ENCODE assay signal across 1 cellular context in the genomic region with DNA sequence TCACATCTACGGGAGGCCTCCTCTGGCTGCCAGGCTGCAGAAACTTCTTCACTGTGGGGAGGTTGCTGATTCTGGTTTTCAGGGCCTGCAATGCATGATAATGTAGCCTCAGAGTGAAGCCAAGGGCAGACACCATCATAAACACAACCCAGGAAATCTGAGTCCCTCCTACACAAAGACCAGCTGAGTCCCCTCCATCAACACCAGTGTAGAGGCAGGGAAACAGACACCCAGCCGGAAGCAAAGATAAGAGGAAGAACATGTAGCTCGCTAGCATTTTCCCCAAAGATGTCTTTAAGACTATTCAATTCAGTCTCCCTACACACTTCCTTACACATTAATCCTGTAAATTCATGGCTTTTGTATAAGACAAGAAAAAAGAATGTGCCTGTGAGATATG.
TF ChIP-seq lines count a peak whose summit lies in the region.

No MANE protein-coding gene starts in this region.

TF ChIP-seq in K562, 482 proteins besides CTCF, POLR2A, EP300 and RAD21 (continued from another document):
- TF ChIP-seq ZBTB5 (IDR thresholded peaks at IDR 0.05) (no peak), HSF4 (CRISPR knock-in tag; IDR thresholded peaks at IDR 0.05; ENCODE audit: borderline replicate concordance) (no peak), ZNF668 (CRISPR knock-in tag; IDR thresholded peaks at IDR 0.05) (no peak), TAL1 (IDR thresholded peaks at IDR 0.05) (peak; percentile 76; the same call in 1 of the 2 replicates), GATA2 (CRISPR knock-in tag; IDR thresholded peaks at IDR 0.05) (peak; percentile 33; the same call in 1 of the 2 replicates), DIDO1 (tag; IDR thresholded peaks at IDR 0.05; ENCODE audit: low read depth) (no peak), TGIF2 (CRISPR knock-in tag; IDR thresholded peaks at IDR 0.05) (no peak), STAT5A (IDR thresholded peaks at IDR 0.05; ENCODE audit: borderline replicate concordance, low read length) (peak; percentile 52), KLF16 (IDR thresholded peaks at IDR 0.05) (peak; percentile 59; the same call in 1 of the 2 replicates), DNMT1 (IDR thresholded peaks at IDR 0.05) (no peak), TAF9B (IDR thresholded peaks at IDR 0.05; ENCODE audit: partially characterized antibody) (peak; percentile 23), ATF4 (CRISPR knock-in tag; IDR thresholded peaks at IDR 0.05) (no peak), ZBTB34 (CRISPR knock-in tag; IDR thresholded peaks at IDR 0.05) (no peak), E2F1 (CRISPR knock-in tag; IDR thresholded peaks at IDR 0.05) (no peak), HDAC1 (IDR thresholded peaks at IDR 0.05) (peak in 1 of 2 experiments; percentile 53; a peak in 2 of 4 replicates), DMBX1 (CRISPR knock-in tag; IDR thresholded peaks at IDR 0.05; ENCODE audit: borderline replicate concordance) (no peak), SMARCA4 (IDR thresholded peaks at IDR 0.05) (peak; percentile 71), POLR2AphosphoS5 (IDR thresholded peaks at IDR 0.05; ENCODE audit: control insufficient read depth, insufficient read depth, low read depth, low read length) (peak; percentile 82), TRIM24 (IDR thresholded peaks at IDR 0.05) (peak; percentile 60 to 76; a peak in 2 of 4 replicates), IRF2 (CRISPR knock-in tag; IDR thresholded peaks at IDR 0.05) (no peak), CCNT2 (IDR thresholded peaks at IDR 0.05; ENCODE audit: borderline replicate concordance, extremely low read depth, insufficient read length, low read depth, low read length) (no peak), JUN (IDR thresholded peaks at IDR 0.05; ENCODE audit: borderline replicate concordance, low read depth, low read length) (no peak), JUN (CRISPR knock-in tag; IDR thresholded peaks at IDR 0.05; ENCODE audit: borderline replicate concordance) (no peak), ERF (CRISPR knock-in tag; IDR thresholded peaks at IDR 0.05) (no peak), KDM2B (CRISPR knock-in tag; IDR thresholded peaks at IDR 0.05) (no peak), MTA2 (IDR thresholded peaks at IDR 0.05; ENCODE audit: low read depth) (peak; percentile 61; the same call in 1 of the 2 replicates), RBM25 (IDR thresholded peaks at IDR 0.05; ENCODE audit: low read depth, low read length, severe bottlenecking) (no peak), TFAP4 (CRISPR knock-in tag; IDR thresholded peaks at IDR 0.05; ENCODE audit: borderline replicate concordance) (peak; percentile 56; the same call in 1 of the 2 replicates), ELF4 (CRISPR knock-in tag; IDR thresholded peaks at IDR 0.05) (no peak), ZNF57 (CRISPR knock-in tag; IDR thresholded peaks at IDR 0.05) (no peak), DPF2 (IDR thresholded peaks at IDR 0.05) (peak; percentile 75), TEAD4 (IDR thresholded peaks at IDR 0.05; ENCODE audit: low read length) (peak; percentile 75), TEAD4 (CRISPR knock-in tag; IDR thresholded peaks at IDR 0.05; ENCODE audit: borderline replicate concordance) (no peak), ZNF124 (CRISPR knock-in tag; IDR thresholded peaks at IDR 0.05) (no peak), NFIC (IDR thresholded peaks at IDR 0.05) (peak; percentile 73), UBTF (IDR thresholded peaks at IDR 0.05; ENCODE audit: borderline replicate concordance in 1 of 2, low read depth in 2 of 2, low read length in 2 of 2) (no peak), GTF2A2 (tag; IDR thresholded peaks at IDR 0.05) (no peak), EHMT2 (IDR thresholded peaks at IDR 0.05) (0 out of 2 replicates have a peak, but pooled peaks have one; percentile 32)
- TF ChIP-seq, protein P1, sequence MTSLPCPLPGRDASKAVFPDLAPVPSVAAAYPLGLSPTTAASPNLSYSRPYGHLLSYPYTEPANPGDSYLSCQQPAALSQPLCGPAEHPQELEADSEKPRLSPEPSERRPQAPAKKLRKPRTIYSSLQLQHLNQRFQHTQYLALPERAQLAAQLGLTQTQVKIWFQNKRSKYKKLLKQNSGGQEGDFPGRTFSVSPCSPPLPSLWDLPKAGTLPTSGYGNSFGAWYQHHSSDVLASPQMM (CRISPR knock-in tag; IDR thresholded peaks at IDR 0.05) = no peak
- TF ChIP-seq, protein P2, sequence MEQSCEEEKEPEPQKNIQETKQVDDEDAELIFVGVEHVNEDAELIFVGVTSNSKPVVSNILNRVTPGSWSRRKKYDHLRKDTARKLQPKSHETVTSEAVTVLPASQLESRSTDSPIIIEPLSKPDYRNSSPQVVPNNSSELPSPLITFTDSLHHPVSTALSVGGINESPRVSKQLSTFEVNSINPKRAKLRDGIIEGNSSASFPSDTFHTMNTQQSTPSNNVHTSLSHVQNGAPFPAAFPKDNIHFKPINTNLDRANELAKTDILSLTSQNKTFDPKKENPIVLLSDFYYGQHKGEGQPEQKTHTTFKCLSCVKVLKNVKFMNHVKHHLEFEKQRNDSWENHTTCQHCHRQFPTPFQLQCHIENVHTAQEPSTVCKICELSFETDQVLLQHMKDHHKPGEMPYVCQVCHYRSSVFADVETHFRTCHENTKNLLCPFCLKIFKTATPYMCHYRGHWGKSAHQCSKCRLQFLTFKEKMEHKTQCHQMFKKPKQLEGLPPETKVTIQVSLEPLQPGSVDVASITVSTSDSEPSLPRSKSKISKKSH (CRISPR knock-in tag; IDR thresholded peaks at IDR 0.05) = no peak
- TF ChIP-seq, protein P3, sequence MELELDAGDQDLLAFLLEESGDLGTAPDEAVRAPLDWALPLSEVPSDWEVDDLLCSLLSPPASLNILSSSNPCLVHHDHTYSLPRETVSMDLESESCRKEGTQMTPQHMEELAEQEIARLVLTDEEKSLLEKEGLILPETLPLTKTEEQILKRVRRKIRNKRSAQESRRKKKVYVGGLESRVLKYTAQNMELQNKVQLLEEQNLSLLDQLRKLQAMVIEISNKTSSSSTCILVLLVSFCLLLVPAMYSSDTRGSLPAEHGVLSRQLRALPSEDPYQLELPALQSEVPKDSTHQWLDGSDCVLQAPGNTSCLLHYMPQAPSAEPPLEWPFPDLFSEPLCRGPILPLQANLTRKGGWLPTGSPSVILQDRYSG (tag; conservative IDR thresholded peaks at IDR 0.05; ENCODE audit: low read depth) = no peak
- TF ChIP-seq, protein P4, sequence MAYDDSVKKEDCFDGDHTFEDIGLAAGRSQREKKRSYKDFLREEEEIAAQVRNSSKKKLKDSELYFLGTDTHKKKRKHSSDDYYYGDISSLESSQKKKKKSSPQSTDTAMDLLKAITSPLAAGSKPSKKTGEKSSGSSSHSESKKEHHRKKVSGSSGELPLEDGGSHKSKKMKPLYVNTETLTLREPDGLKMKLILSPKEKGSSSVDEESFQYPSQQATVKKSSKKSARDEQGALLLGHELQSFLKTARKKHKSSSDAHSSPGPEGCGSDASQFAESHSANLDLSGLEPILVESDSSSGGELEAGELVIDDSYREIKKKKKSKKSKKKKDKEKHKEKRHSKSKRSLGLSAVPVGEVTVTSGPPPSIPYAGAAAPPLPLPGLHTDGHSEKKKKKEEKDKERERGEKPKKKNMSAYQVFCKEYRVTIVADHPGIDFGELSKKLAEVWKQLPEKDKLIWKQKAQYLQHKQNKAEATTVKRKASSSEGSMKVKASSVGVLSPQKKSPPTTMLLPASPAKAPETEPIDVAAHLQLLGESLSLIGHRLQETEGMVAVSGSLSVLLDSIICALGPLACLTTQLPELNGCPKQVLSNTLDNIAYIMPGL (CRISPR knock-in tag; IDR thresholded peaks at IDR 0.05) = no peak
- TF ChIP-seq, protein P5, sequence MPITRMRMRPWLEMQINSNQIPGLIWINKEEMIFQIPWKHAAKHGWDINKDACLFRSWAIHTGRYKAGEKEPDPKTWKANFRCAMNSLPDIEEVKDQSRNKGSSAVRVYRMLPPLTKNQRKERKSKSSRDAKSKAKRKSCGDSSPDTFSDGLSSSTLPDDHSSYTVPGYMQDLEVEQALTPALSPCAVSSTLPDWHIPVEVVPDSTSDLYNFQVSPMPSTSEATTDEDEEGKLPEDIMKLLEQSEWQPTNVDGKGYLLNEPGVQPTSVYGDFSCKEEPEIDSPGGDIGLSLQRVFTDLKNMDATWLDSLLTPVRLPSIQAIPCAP (CRISPR knock-in tag; IDR thresholded peaks at IDR 0.05; ENCODE audit: borderline replicate concordance) = no peak
TF ChIP-seq in K562: peak in this region for 32.
